13 cellular contexts compared by ENCODE assay signal in genomic region chrX:19824603-19825002, GRCh38.
A peak's percentile ranks its signal among the peaks of the same experiment; 100 is the strongest.
DNase-seq lines count a peak whose midpoint lies in the region; ATAC-seq lines count a peak whose summit lies in the region.
"Had no signal": no experiment of that assay in that cellular context is flagged by ENCODE, and none has a peak within 500 bp of the region (broad histone marks: within the 10 kb centered on the region; RNA-seq: fewer than 3 reads in every experiment).

No MANE protein-coding gene starts in this region.

- H3K36me3 Mint-ChIP-seq in activated T-helper 17 cell treated with anti-CD3 and anti-CD28 coated beads, Interleukin-2, amount 50 U/mL, for 72 hours (ENCODE audit: low read depth), result no peaks in the 10 kb centered on the region

- no peaks in the 10 kb centered on the region for H3K27me3 Mint-ChIP-seq in activated T-helper 17 cell treated with anti-CD3 and anti-CD28 coated beads, Interleukin-2, amount 50 U/mL, for 72 hours
- no peaks in the 10 kb centered on the region for H3K27me3 Mint-ChIP-seq in stimulated activated naive CD8-positive, alpha-beta T cell treated with anti-CD3 and anti-CD28 coated beads, Interleukin-15, amount 100 ng/mL, for 72 hours

- H3K4me3 Mint-ChIP-seq in activated T-helper 17 cell treated with anti-CD3 and anti-CD28 coated beads, Interleukin-2, amount 50 U/mL, for 72 hours, result no peak overlapping the region
- no peak overlapping the region for H3K4me3 Mint-ChIP-seq in stimulated activated naive CD8-positive, alpha-beta T cell treated with anti-CD3 and anti-CD28 coated beads, Interleukin-15, amount 100 ng/mL, for 72 hours
- H3K4me3 Mint-ChIP-seq: brain had no signal

- ATAC-seq in activated T-helper 17 cell treated with anti-CD3 and anti-CD28 coated beads, Interleukin-2, amount 50 U/mL, for 72 hours (replicated peaks), result peak; percentile 44
- ATAC-seq in stimulated activated naive CD8-positive, alpha-beta T cell treated with anti-CD3 and anti-CD28 coated beads, Interleukin-15, amount 100 ng/mL, for 72 hours, result peak; percentile 76
- no peak for ATAC-seq in left cardiac atrium
- ATAC-seq: esophagus mucosa, left lung had no signal

- intact Hi-C loops in left cardiac atrium (cut with DNase I), result no loop called here

- H3K27ac Mint-ChIP-seq in activated T-helper 17 cell treated with anti-CD3 and anti-CD28 coated beads, Interleukin-2, amount 50 U/mL, for 72 hours, result no peak overlapping the region
- no peak overlapping the region for H3K27ac Mint-ChIP-seq in stimulated activated naive CD8-positive, alpha-beta T cell treated with anti-CD3 and anti-CD28 coated beads, Interleukin-15, amount 100 ng/mL, for 72 hours
- H3K27ac Mint-ChIP-seq: brain had no signal

- H3K4me1 Mint-ChIP-seq in activated T-helper 17 cell treated with anti-CD3 and anti-CD28 coated beads, Interleukin-2, amount 50 U/mL, for 72 hours, result no peaks in the 10 kb centered on the region
- peaks cover 21% of the 10 kb centered on the region for H3K4me1 Mint-ChIP-seq in stimulated activated naive CD8-positive, alpha-beta T cell treated with anti-CD3 and anti-CD28 coated beads, Interleukin-15, amount 100 ng/mL, for 72 hours

- DNase-seq in activated naive CD4-positive, alpha-beta T cell treated with Interleukin-2 at 50 U/mL for 16 hours, result peak; percentile 38
- no peak for DNase-seq in activated naive CD4-positive, alpha-beta T cell (lab: John Stamatoyannopoulos, UW)
- DNase-seq in kidney glomerular epithelial cell (lab: John Stamatoyannopoulos, UW), result peak; percentile 46
- peak in 1 of 2 donors; percentile 43 for DNase-seq in stimulated activated naive CD8-positive, alpha-beta T cell treated with anti-CD3 and anti-CD28 coated beads, Interleukin-15, amount 100 ng/mL, for 72 hours
- DNase-seq in left cardiac atrium, result no peak
- no peak for DNase-seq in NCI-H2107 treated with DMSO at 0.1 percent for 48 hours (lab: John Stamatoyannopoulos, UW; ENCODE audit: unreplicated experiment)
- no peak for DNase-seq in GM19240 (ENCODE audit: insufficient read length, low spot score)
- DNase-seq: left lung, NCI-H2227 treated with DMSO at 0.1 percent for 48 hours, RPMI8226 had no signal

- H3K9me3 Mint-ChIP-seq in activated T-helper 17 cell treated with anti-CD3 and anti-CD28 coated beads, Interleukin-2, amount 50 U/mL, for 72 hours, result no peaks in the 10 kb centered on the region
- peaks cover 8 to 10% of the 10 kb centered on the region in 2 donors for H3K9me3 Mint-ChIP-seq in stimulated activated naive CD8-positive, alpha-beta T cell treated with anti-CD3 and anti-CD28 coated beads, Interleukin-15, amount 100 ng/mL, for 72 hours

Comparison
In these comparisons a context has a peak if more than half of its experiments do, and no peak if none do; other contexts are left out.
1. DNase-seq: peak in activated naive CD4-positive, alpha-beta T cell treated with Interleukin-2 at 50 U/mL for 16 hours (single experiment) and kidney glomerular epithelial cell (single experiment); none in activated naive CD4-positive, alpha-beta T cell (0 of 4), left cardiac atrium (single experiment), NCI-H2107 treated with DMSO at 0.1 percent for 48 hours (single experiment) and GM19240 (single experiment).
2. ATAC-seq: peak in activated T-helper 17 cell treated with anti-CD3 and anti-CD28 coated beads, Interleukin-2, amount 50 U/mL, for 72 hours (single experiment) and stimulated activated naive CD8-positive, alpha-beta T cell treated with anti-CD3 and anti-CD28 coated beads, Interleukin-15, amount 100 ng/mL, for 72 hours (single experiment); none in left cardiac atrium (0 of 2).